1 cellular context compared by ENCODE assay signal in the genomic region with DNA sequence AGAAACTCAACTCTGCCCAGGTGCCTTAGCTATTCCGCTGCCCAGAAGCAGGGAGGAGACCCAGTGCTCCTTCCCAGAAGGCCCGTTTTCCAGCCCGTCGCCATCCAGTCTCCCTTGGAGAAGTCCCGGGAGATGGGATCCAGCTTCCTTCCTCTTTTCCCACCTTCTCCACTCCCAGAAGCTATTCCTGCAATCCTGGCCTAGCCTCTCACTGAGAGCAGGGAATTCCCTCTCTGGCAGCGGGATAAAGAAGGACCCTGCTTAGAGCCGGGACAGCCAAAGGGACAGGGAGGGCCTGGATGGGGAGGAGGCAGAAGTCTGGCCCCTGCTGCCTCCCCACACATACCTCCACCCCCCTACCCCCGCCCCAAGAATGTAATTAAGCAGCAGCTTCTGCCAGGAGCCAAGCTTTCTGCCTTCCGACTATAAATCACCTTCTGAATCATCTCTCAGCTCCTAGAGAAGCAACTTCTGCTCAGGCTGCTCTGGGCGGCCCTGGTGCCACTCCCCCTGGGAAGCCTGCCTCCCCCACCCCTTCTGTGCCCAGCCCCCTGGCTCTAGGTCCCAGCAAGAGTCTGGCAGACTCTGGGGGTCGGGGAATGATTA.
TF ChIP-seq lines count a peak whose summit lies in the region.

No MANE protein-coding gene starts in this region.

TF ChIP-seq in GM23338, 12 proteins besides CTCF, POLR2A, EP300 and RAD21:
- TF ChIP-seq, protein P1, sequence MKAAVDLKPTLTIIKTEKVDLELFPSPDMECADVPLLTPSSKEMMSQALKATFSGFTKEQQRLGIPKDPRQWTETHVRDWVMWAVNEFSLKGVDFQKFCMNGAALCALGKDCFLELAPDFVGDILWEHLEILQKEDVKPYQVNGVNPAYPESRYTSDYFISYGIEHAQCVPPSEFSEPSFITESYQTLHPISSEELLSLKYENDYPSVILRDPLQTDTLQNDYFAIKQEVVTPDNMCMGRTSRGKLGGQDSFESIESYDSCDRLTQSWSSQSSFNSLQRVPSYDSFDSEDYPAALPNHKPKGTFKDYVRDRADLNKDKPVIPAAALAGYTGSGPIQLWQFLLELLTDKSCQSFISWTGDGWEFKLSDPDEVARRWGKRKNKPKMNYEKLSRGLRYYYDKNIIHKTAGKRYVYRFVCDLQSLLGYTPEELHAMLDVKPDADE (IDR thresholded peaks at IDR 0.05), result no peak
- TF ChIP-seq POLR2AphosphoS5 (IDR thresholded peaks at IDR 0.05; ENCODE audit: low read depth), result no peak
- no peak for TF ChIP-seq ZNF114 (CRISPR knock-in tag; IDR thresholded peaks at IDR 0.05)
- TF ChIP-seq EZH2phosphoT487 (IDR thresholded peaks at IDR 0.05; ENCODE audit: unreplicated experiment), result no peak
- no peak for TF ChIP-seq STAT1 (IDR thresholded peaks at IDR 0.05; ENCODE audit: unreplicated experiment)
- TF ChIP-seq, protein P2, sequence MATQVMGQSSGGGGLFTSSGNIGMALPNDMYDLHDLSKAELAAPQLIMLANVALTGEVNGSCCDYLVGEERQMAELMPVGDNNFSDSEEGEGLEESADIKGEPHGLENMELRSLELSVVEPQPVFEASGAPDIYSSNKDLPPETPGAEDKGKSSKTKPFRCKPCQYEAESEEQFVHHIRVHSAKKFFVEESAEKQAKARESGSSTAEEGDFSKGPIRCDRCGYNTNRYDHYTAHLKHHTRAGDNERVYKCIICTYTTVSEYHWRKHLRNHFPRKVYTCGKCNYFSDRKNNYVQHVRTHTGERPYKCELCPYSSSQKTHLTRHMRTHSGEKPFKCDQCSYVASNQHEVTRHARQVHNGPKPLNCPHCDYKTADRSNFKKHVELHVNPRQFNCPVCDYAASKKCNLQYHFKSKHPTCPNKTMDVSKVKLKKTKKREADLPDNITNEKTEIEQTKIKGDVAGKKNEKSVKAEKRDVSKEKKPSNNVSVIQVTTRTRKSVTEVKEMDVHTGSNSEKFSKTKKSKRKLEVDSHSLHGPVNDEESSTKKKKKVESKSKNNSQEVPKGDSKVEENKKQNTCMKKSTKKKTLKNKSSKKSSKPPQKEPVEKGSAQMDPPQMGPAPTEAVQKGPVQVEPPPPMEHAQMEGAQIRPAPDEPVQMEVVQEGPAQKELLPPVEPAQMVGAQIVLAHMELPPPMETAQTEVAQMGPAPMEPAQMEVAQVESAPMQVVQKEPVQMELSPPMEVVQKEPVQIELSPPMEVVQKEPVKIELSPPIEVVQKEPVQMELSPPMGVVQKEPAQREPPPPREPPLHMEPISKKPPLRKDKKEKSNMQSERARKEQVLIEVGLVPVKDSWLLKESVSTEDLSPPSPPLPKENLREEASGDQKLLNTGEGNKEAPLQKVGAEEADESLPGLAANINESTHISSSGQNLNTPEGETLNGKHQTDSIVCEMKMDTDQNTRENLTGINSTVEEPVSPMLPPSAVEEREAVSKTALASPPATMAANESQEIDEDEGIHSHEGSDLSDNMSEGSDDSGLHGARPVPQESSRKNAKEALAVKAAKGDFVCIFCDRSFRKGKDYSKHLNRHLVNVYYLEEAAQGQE (IDR thresholded peaks at IDR 0.05; ENCODE audit: unreplicated experiment), result no peak
- no peak for TF ChIP-seq CREB1 (CRISPR knock-in tag; IDR thresholded peaks at IDR 0.05; ENCODE audit: low read depth)
- TF ChIP-seq, protein P3, sequence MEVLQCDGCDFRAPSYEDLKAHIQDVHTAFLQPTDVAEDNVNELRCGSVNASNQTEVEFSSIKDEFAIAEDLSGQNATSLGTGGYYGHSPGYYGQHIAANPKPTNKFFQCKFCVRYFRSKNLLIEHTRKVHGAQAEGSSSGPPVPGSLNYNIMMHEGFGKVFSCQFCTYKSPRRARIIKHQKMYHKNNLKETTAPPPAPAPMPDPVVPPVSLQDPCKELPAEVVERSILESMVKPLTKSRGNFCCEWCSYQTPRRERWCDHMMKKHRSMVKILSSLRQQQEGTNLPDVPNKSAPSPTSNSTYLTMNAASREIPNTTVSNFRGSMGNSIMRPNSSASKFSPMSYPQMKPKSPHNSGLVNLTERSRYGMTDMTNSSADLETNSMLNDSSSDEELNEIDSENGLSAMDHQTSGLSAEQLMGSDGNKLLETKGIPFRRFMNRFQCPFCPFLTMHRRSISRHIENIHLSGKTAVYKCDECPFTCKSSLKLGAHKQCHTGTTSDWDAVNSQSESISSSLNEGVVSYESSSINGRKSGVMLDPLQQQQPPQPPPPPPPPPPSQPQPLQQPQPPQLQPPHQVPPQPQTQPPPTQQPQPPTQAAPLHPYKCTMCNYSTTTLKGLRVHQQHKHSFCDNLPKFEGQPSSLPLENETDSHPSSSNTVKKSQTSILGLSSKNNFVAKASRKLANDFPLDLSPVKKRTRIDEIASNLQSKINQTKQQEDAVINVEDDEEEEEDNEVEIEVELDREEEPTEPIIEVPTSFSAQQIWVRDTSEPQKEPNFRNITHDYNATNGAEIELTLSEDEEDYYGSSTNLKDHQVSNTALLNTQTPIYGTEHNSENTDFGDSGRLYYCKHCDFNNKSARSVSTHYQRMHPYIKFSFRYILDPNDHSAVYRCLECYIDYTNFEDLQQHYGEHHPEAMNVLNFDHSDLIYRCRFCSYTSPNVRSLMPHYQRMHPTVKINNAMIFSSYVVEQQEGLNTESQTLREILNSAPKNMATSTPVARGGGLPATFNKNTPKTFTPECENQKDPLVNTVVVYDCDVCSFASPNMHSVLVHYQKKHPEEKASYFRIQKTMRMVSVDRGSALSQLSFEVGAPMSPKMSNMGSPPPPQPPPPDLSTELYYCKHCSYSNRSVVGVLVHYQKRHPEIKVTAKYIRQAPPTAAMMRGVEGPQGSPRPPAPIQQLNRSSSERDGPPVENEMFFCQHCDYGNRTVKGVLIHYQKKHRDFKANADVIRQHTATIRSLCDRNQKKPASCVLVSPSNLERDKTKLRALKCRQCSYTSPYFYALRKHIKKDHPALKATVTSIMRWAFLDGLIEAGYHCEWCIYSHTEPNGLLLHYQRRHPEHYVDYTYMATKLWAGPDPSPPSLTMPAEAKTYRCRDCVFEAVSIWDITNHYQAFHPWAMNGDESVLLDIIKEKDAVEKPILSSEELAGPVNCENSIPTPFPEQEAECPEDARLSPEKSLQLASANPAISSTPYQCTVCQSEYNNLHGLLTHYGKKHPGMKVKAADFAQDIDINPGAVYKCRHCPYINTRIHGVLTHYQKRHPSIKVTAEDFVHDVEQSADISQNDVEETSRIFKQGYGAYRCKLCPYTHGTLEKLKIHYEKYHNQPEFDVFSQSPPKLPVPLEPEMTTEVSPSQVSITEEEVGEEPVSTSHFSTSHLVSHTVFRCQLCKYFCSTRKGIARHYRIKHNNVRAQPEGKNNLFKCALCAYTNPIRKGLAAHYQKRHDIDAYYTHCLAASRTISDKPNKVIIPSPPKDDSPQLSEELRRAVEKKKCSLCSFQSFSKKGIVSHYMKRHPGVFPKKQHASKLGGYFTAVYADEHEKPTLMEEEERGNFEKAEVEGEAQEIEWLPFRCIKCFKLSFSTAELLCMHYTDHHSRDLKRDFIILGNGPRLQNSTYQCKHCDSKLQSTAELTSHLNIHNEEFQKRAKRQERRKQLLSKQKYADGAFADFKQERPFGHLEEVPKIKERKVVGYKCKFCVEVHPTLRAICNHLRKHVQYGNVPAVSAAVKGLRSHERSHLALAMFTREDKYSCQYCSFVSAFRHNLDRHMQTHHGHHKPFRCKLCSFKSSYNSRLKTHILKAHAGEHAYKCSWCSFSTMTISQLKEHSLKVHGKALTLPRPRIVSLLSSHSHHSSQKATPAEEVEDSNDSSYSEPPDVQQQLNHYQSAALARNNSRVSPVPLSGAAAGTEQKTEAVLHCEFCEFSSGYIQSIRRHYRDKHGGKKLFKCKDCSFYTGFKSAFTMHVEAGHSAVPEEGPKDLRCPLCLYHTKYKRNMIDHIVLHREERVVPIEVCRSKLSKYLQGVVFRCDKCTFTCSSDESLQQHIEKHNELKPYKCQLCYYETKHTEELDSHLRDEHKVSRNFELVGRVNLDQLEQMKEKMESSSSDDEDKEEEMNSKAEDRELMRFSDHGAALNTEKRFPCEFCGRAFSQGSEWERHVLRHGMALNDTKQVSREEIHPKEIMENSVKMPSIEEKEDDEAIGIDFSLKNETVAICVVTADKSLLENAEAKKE (CRISPR knock-in tag; IDR thresholded peaks at IDR 0.05), result no peak
- no peak for TF ChIP-seq ZNF331 (CRISPR knock-in tag; IDR thresholded peaks at IDR 0.05; ENCODE audit: low read depth)
TF ChIP-seq in GM23338: peak in this region for 0.
